18 cellular contexts compared by ENCODE assay signal in genomic region chr3:194160158-194160557, GRCh38. TPM values are rescaled to one million over a fixed set of nuclear protein-coding genes. Genes with fewer than 3 reads are reported as not detected.
DNase-seq lines count a peak whose midpoint lies in the region; ATAC-seq, FAIRE-seq and TF ChIP-seq lines count a peak whose summit lies in the region.
"Had no signal": no experiment of that assay in that cellular context is flagged by ENCODE, and none has a peak within 500 bp of the region (broad histone marks: within the 10 kb centered on the region; RNA-seq: fewer than 3 reads in every experiment).

No MANE protein-coding gene starts in this region.

- H3K4me3 ChIP-seq in PC-9, result no peak overlapping the region
- no peak overlapping the region for H3K4me3 ChIP-seq in hepatocyte
- no peak overlapping the region for H3K4me3 ChIP-seq in pancreas
- no peak overlapping the region for H3K4me3 ChIP-seq in upper lobe of right lung
- H3K4me3 ChIP-seq: GM12878, GM23248 had no signal

- intact Hi-C loops in PC-9 (cut with micrococcal nuclease; ENCODE audit: unreplicated experiment) (no loop called here), pancreas (cut with DNase I) (loop anchor here in 1 of 3 donors (10.0 kb wide), 1 partner anchor 145 kb away; no protein-coding TSS in a partner anchor), upper lobe of right lung (cut with DNase I) (no loop called here)

- no peak for FAIRE-seq in pancreas (lab: Jason Lieb, UNC)
- FAIRE-seq: GM12878, GM19239 had no signal

- TF ChIP-seq CTCF in PC-9 (conservative IDR thresholded peaks at IDR 0.05) (no peak), hepatocyte (IDR thresholded peaks at IDR 0.05; ENCODE audit: poor library complexity) (no peak), pancreas (IDR thresholded peaks at IDR 0.05) (no peak), upper lobe of right lung (IDR thresholded peaks at IDR 0.05) (no peak)

- H4K20me1 ChIP-seq in PC-9 (ENCODE audit: insufficient read depth) (no peaks in the 10 kb centered on the region), hepatocyte (ENCODE audit: insufficient read depth, poor library complexity, severe bottlenecking) (no peaks in the 10 kb centered on the region)

- H3K4me1 ChIP-seq in PC-9 (replicated peaks; ENCODE audit: insufficient read depth) (peaks cover 57% of the 10 kb centered on the region), hepatocyte (ENCODE audit: insufficient read depth) (peaks cover 50% of the 10 kb centered on the region), pancreas (peaks cover 0 to 31% (median 30%) of the 10 kb centered on the region in 3 donors), upper lobe of right lung (no peaks in the 10 kb centered on the region)

- H3K9me2 ChIP-seq in PC-9 (ENCODE audit: insufficient read depth) (no peaks in the 10 kb centered on the region), hepatocyte (replicated peaks; ENCODE audit: insufficient read depth) (no peaks in the 10 kb centered on the region)

- peaks cover 32% of the 10 kb centered on the region for H3F3A ChIP-seq in PC-9 (ENCODE audit: insufficient read depth, low read depth)

- no peaks in the 10 kb centered on the region for H3K27me3 ChIP-seq in PC-9 (ENCODE audit: insufficient read depth, low read depth)
- H3K27me3 ChIP-seq in hepatocyte, result no peaks in the 10 kb centered on the region
- H3K27me3 ChIP-seq in pancreas, result no peaks in the 10 kb centered on the region
- no peaks in the 10 kb centered on the region for H3K27me3 ChIP-seq in upper lobe of right lung

- DNase-seq in PC-9 (no peak), hepatocyte (ENCODE audit: low spot score) (no peak), pancreas (no peak), upper lobe of right lung (no peak), immature natural killer cell (no peak), SHP77 treated with DMSO at 0.1 percent for 48 hours (lab: John Stamatoyannopoulos, UW) (no peak), NCI-H187 (lab: John Stamatoyannopoulos, UW) (no peak)
- DNase-seq: AML-193; Calu3; CD4-positive, CD25-positive, alpha-beta regulatory T cell; GM23248; KBM-7; NCI-H1436 treated with DMSO at 0.1 percent for 48 hours; NCI-H2081 treated with DMSO at 0.1 percent for 48 hours; NCI-H524; RPMI8226 had no signal

- H2AFZ ChIP-seq in PC-9 (no peak overlapping the region), hepatocyte (no peak overlapping the region)
- H2AFZ ChIP-seq: GM23248 had no signal

- H3K79me2 ChIP-seq in PC-9 (ENCODE audit: low read depth) (no peaks in the 10 kb centered on the region), hepatocyte (no peaks in the 10 kb centered on the region)

- H3K36me3 ChIP-seq in PC-9 (ENCODE audit: low read depth), result no peaks in the 10 kb centered on the region
- no peaks in the 10 kb centered on the region for H3K36me3 ChIP-seq in hepatocyte (replicated peaks; ENCODE audit: insufficient read depth, low read depth)
- H3K36me3 ChIP-seq in pancreas, result no peaks in the 10 kb centered on the region
- H3K36me3 ChIP-seq in upper lobe of right lung, result no peaks in the 10 kb centered on the region

- BruUV-seq in PC-9 (replicated peaks; lab: Mats Ljungman, UMichigan), result no TSS peak

- H3K4me3 Mint-ChIP-seq in immature natural killer cell, result no peak overlapping the region
- H3K4me3 Mint-ChIP-seq: CD4-positive, CD25-positive, alpha-beta regulatory T cell had no signal

- peaks cover 3 to 12% (median 8%) of the 10 kb centered on the region in 3 donors for H3K27me3 Mint-ChIP-seq in immature natural killer cell (ENCODE audit: low read depth in 3 of 3)

- H3K27ac Mint-ChIP-seq in immature natural killer cell, result no peak overlapping the region
- H3K27ac Mint-ChIP-seq: CD4-positive, CD25-positive, alpha-beta regulatory T cell had no signal

- POLR2A ChIA-PET in PC-9 (lab: Charles Lee; ENCODE audit: unreplicated experiment), result interaction anchor here (0.6 kb wide), 1 partner anchor 377 kb away, joined by 5 read pairs; no protein-coding TSS in a partner anchor

- no peaks in the 10 kb centered on the region for H3K9me3 Mint-ChIP-seq in immature natural killer cell

- WGBS in hepatocyte (ENCODE audit: low lambda C conversion rate, missing lambda C conversion rate), result 83% methylated on average over 4 of the region's 4 CpGs
- 87 to 95% methylated on average over 4 of the region's 4 CpGs for WGBS in pancreas, 2 donors

- no peaks in the 10 kb centered on the region for H3K9me3 ChIP-seq in PC-9 (ENCODE audit: insufficient read depth, low read depth)
- no peaks in the 10 kb centered on the region for H3K9me3 ChIP-seq in hepatocyte (ENCODE audit: low read depth)
- no peaks in the 10 kb centered on the region for H3K9me3 ChIP-seq in pancreas
- no peaks in the 10 kb centered on the region for H3K9me3 ChIP-seq in upper lobe of right lung

- peak overlapping the region; percentile 68; the same call in 1 of the 2 replicates for H3K4me2 ChIP-seq in PC-9
- peak overlapping the region; percentile 54 for H3K4me2 ChIP-seq in hepatocyte

- no peaks in the 10 kb centered on the region for H3K36me3 Mint-ChIP-seq in immature natural killer cell
- H3K36me3 Mint-ChIP-seq: CD4-positive, CD25-positive, alpha-beta regulatory T cell had no signal

- H3K27ac ChIP-seq in PC-9 (peak overlapping the region; percentile 86; the same call in 1 of the 2 replicates), hepatocyte (peak overlapping the region; percentile 91), pancreas (peak overlapping the region; percentile 1 to 90 (median 70)), upper lobe of right lung (no peak overlapping the region)
- H3K27ac ChIP-seq: GM23248 had no signal

- H3K4me1 Mint-ChIP-seq in immature natural killer cell, result no peaks in the 10 kb centered on the region
- H3K4me1 Mint-ChIP-seq: CD4-positive, CD25-positive, alpha-beta regulatory T cell had no signal

- ATAC-seq in pancreas, result no peak
- ATAC-seq in upper lobe of right lung, result peak; percentile 38
- ATAC-seq: GM12878 had no signal

- CTCF ChIA-PET in PC-9 (lab: Charles Lee), result interaction anchor here (0.5 to 0.6 kb wide), 2 partner anchors 409 to 1030 kb away, joined by 3 to 6 read pairs; no protein-coding TSS in a partner anchor

RNA-seq across cellular contexts. Expression of gene HES1, which starts 24.2 kb away (rescaled TPM):
- 66.5 and 97.8 TPM in 2 replicates for total RNA-seq in PC-9 (2021)
- 132 and 136 TPM in 2 replicates for total RNA-seq in hepatocyte
- 131 and 142 TPM in 2 replicates for polyA plus RNA-seq in hepatocyte
- 10 to 100 TPM; 15.7 to 51.6 (median 36.3) TPM for total RNA-seq in pancreas
- 10 to 100 TPM; 22.3 to 68.5 TPM for polyA plus RNA-seq in pancreas
- total RNA-seq in upper lobe of right lung, result 43.6 TPM
- polyA plus RNA-seq in immature natural killer cell, result not detected
